ENCODE assay signal across 10 cellular contexts in the genomic region with DNA sequence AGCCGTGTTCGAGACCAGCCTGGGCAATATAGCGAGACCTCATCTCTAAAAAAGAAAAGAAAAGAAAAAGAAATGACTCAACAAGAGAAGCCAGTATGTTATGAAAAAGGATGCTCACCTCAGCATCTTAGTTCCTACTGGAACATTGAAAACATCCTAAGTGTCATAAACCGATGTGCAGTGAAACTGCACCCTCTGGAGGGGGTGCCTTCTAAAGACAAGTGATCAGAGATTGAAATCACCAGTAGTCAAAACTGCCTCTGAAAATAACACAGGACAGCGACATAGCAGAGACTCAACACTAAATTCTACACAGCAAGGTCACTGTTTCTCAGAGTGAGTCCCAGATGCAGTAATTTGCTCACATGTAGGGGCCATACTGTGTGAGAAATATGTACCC. TPM values are rescaled to one million over a fixed set of nuclear protein-coding genes. Genes with fewer than 3 reads are reported as not detected.
DNase-seq lines count a peak whose midpoint lies in the region; ATAC-seq, FAIRE-seq and TF ChIP-seq lines count a peak whose summit lies in the region.
"Had no signal": no experiment of that assay in that cellular context is flagged by ENCODE, and none has a peak within 500 bp of the region (broad histone marks: within the 10 kb centered on the region; RNA-seq: fewer than 3 reads in every experiment).

No MANE protein-coding gene starts in this region.

- H3K4me3 ChIP-seq in KMS-11 (IDR thresholded peaks at IDR 0.05; ENCODE audit: insufficient read depth, low read depth, low read length) (no peak overlapping the region), WERI-Rb-1 (ENCODE audit: low read depth, low read length) (no peak overlapping the region), right lobe of liver (no peak overlapping the region), kidney (ENCODE audit: low read length in 2 of 2) (no peak overlapping the region)
- H3K4me3 ChIP-seq: thoracic aorta had no signal

- FAIRE-seq in kidney (lab: Jason Lieb, UNC): no peak

- DNase-seq in EL: peak; percentile 12
- peak; percentile 38 for DNase-seq in WERI-Rb-1
- no peak for DNase-seq in right lobe of liver
- no peak for DNase-seq in kidney glomerular epithelial cell (lab: John Stamatoyannopoulos, UW)
- no peak for DNase-seq in kidney
- no peak for DNase-seq in amniotic stem cell (lab: John Stamatoyannopoulos, UW)
- DNase-seq: activated naive CD4-positive, alpha-beta T cell had no signal

- H3K4me2 ChIP-seq in KMS-11: no peak overlapping the region

- H3K9me3 ChIP-seq in WERI-Rb-1 (ENCODE audit: severe bottlenecking): no peaks in the 10 kb centered on the region
- H3K9me3 ChIP-seq in right lobe of liver: no peaks in the 10 kb centered on the region
- no peaks in the 10 kb centered on the region for H3K9me3 ChIP-seq in kidney (ENCODE audit: control insufficient read depth in 1 of 2, low read length in 2 of 2)
- H3K9me3 ChIP-seq: thoracic aorta had no signal

- H3K27ac ChIP-seq in KMS-11: no peak overlapping the region
- no peak overlapping the region for H3K27ac ChIP-seq in WERI-Rb-1
- no peak overlapping the region for H3K27ac ChIP-seq in right lobe of liver
- H3K27ac ChIP-seq in kidney (ENCODE audit: low read depth in 2 of 2, low read length in 2 of 2): no peak overlapping the region
- H3K27ac ChIP-seq: thoracic aorta had no signal

- no peak overlapping the region for H2AFZ ChIP-seq in KMS-11 (ENCODE audit: low read depth)

- H4K20me1 ChIP-seq in KMS-11 (ENCODE audit: insufficient read depth): no peaks in the 10 kb centered on the region

- no peaks in the 10 kb centered on the region for H3K27me3 ChIP-seq in KMS-11 (ENCODE audit: insufficient read depth, low read depth)
- H3K27me3 ChIP-seq in WERI-Rb-1 (ENCODE audit: insufficient read depth, low read depth, severe bottlenecking): no peaks in the 10 kb centered on the region
- no peaks in the 10 kb centered on the region for H3K27me3 ChIP-seq in right lobe of liver

- peak in 3 of 4 donors; percentile 33 to 44 (median 39) for ATAC-seq in right lobe of liver
- ATAC-seq in HG03571 (IDR thresholded peaks at IDR 0.05; ENCODE audit: unreplicated experiment): no peak

- no peaks in the 10 kb centered on the region for H3K79me2 ChIP-seq in KMS-11 (ENCODE audit: insufficient read depth, low read depth)

- intact Hi-C loops in right lobe of liver (cut with DNase I): no loop called here
- intact Hi-C loops in kidney (cut with DNase I): no loop called here

- no peak for TF ChIP-seq POLR2A in right lobe of liver (IDR thresholded peaks at IDR 0.05)

- TF ChIP-seq CTCF in KMS-11 (conservative IDR thresholded peaks at IDR 0.05; ENCODE audit: low read depth, low read length) (0 out of 2 replicates have a peak, but pooled peaks have one; percentile 25), WERI-Rb-1 (IDR thresholded peaks at IDR 0.05; ENCODE audit: low read depth, low read length) (peak; percentile 37; the same call in 1 of the 2 replicates), right lobe of liver (IDR thresholded peaks at IDR 0.05) (peak in 3 of 4 donors; percentile 18 to 28 (median 25)), kidney (IDR thresholded peaks at IDR 0.05; ENCODE audit: borderline replicate concordance, extremely low read depth, insufficient read depth) (no peak)

- H3K4me1 ChIP-seq in KMS-11 (ENCODE audit: low read depth, poor library complexity, severe bottlenecking) (no peaks in the 10 kb centered on the region), right lobe of liver (no peaks in the 10 kb centered on the region), kidney (ENCODE audit: control insufficient read depth in 1 of 2, insufficient read depth in 1 of 2, low read depth in 1 of 2, low read length in 2 of 2) (no peaks in the 10 kb centered on the region)

- 41% methylated on average over 5 of the region's 5 CpGs for WGBS in right lobe of liver (ENCODE audit: insufficient coverage, low coverage, low lambda C conversion rate, missing lambda C conversion rate)

- H3K9ac ChIP-seq in KMS-11: no peak overlapping the region
- H3K9ac ChIP-seq in kidney (ENCODE audit: low read length in 2 of 2): no peak overlapping the region

- H3K36me3 ChIP-seq in KMS-11 (ENCODE audit: insufficient read depth): no peaks in the 10 kb centered on the region
- no peaks in the 10 kb centered on the region for H3K36me3 ChIP-seq in WERI-Rb-1
- no peaks in the 10 kb centered on the region for H3K36me3 ChIP-seq in right lobe of liver
- H3K36me3 ChIP-seq in kidney (ENCODE audit: control insufficient read depth in 1 of 2, insufficient read depth in 2 of 2, low read length in 2 of 2): no peaks in the 10 kb centered on the region
- H3K36me3 ChIP-seq: thoracic aorta had no signal

RNA-seq across cellular contexts. Expression of a gene that starts 28.0 kb away (rescaled TPM):
- total RNA-seq in right lobe of liver: 10 to 100 TPM; 44.0 to 63.1 (median 54.0) TPM
- 143 TPM for total RNA-seq in kidney
- polyA plus RNA-seq in kidney (ENCODE audit: insufficient read depth, low read depth, low replicate concordance): 164 TPM

Comparison
In these comparisons a context has a peak if more than half of its experiments do, and no peak if none do; other contexts are left out.
1. DNase-seq: peak in EL (single experiment) and WERI-Rb-1 (single experiment); none in right lobe of liver (0 of 3), kidney glomerular epithelial cell (single experiment), kidney (single experiment) and amniotic stem cell (single experiment).